15 cellular contexts compared by ENCODE assay signal in genomic region chr1:230691615-230692014, GRCh38. TPM values are rescaled to one million over a fixed set of nuclear protein-coding genes. Genes with fewer than 3 reads are reported as not detected.
DNase-seq lines count a peak whose midpoint lies in the region; TF ChIP-seq lines count a peak whose summit lies in the region.
"Had no signal": no experiment of that assay in that cellular context is flagged by ENCODE, and none has a peak within 500 bp of the region (broad histone marks: within the 10 kb centered on the region; RNA-seq: fewer than 3 reads in every experiment).

No MANE protein-coding gene starts in this region.

- H3K27me3 ChIP-seq in tibial nerve = no peaks in the 10 kb centered on the region

- peaks cover 4% of the 10 kb centered on the region for H3K9me3 Mint-ChIP-seq in glutamatergic neuron (ENCODE audit: unreplicated experiment)
- H3K9me3 Mint-ChIP-seq: CD4-positive, alpha-beta T cell; H9 had no signal

- peaks cover 6 to 79% (median 11%) of the 10 kb centered on the region in 3 donors for H3K36me3 ChIP-seq in tibial nerve

- TF ChIP-seq CTCF in glutamatergic neuron (IDR thresholded peaks at IDR 0.05; ENCODE audit: partially characterized antibody, unreplicated experiment) (no peak), tibial nerve (IDR thresholded peaks at IDR 0.05) (no peak)

- no peak for TF ChIP-seq POLR2A in tibial nerve (IDR thresholded peaks at IDR 0.05)

- H3K9me3 ChIP-seq in tibial nerve = no peaks in the 10 kb centered on the region

- DNase-seq in NCI-H1694 (lab: John Stamatoyannopoulos, UW) = peak; percentile 74
- peak; percentile 82 for DNase-seq in cerebellar cortex (ENCODE audit: low spot score)
- no peak for DNase-seq in glutamatergic neuron
- no peak for DNase-seq in substantia nigra (lab: John Stamatoyannopoulos, UW)
- no peak for DNase-seq in NCI-H1417 (lab: John Stamatoyannopoulos, UW)
- no peak for DNase-seq in GM19238 (ENCODE audit: insufficient read length, low spot score)
- DNase-seq in tibial nerve (ENCODE audit: low spot score in 2 of 2) = no peak
- DNase-seq: 8988T; Calu3; CD4-positive, alpha-beta T cell; DMS 273 treated with DMSO at 0.1 percent for 48 hours; GOT3; H9 had no signal

- H3K27ac ChIP-seq in substantia nigra (ENCODE audit: low read depth, low read length, poor library complexity, severe bottlenecking) (peak overlapping the region; percentile 12), tibial nerve (no peak overlapping the region)

- H3K4me3 ChIP-seq in tibial nerve = no peak overlapping the region
- H3K4me3 ChIP-seq: GM12878 had no signal

- no peak overlapping the region for H3K27ac Mint-ChIP-seq in glutamatergic neuron (ENCODE audit: unreplicated experiment)
- H3K27ac Mint-ChIP-seq: CD4-positive, alpha-beta T cell had no signal

- H3K4me1 ChIP-seq in tibial nerve = peaks cover 0 to 3% (median 0%) of the 10 kb centered on the region in 4 donors

- peaks cover 1% of the 10 kb centered on the region for H3K4me1 Mint-ChIP-seq in glutamatergic neuron (ENCODE audit: low read depth, unreplicated experiment)

- no peak for TF ChIP-seq EP300 in tibial nerve (IDR thresholded peaks at IDR 0.05)

- H3K27me3 Mint-ChIP-seq in glutamatergic neuron (ENCODE audit: unreplicated experiment) = peaks cover 4% of the 10 kb centered on the region
- H3K27me3 Mint-ChIP-seq: CD4-positive, alpha-beta T cell had no signal

- 90 to 97% methylated on average over 10 of the region's 10 CpGs for WGBS in tibial nerve, 2 donors

- peak overlapping the region; percentile 2 for H3K4me3 Mint-ChIP-seq in glutamatergic neuron (ENCODE audit: unreplicated experiment)
- H3K4me3 Mint-ChIP-seq: CD4-positive, alpha-beta T cell; H9 had no signal

- no peaks in the 10 kb centered on the region for H3K36me3 Mint-ChIP-seq in glutamatergic neuron (ENCODE audit: unreplicated experiment)

RNA-seq across cellular contexts. Expression of gene AGT, which starts 22.3 kb away (rescaled TPM):
- total RNA-seq in glutamatergic neuron (ENCODE audit: unreplicated experiment) (6.3 TPM), tibial nerve (10 to 100 TPM in 2 of 4 donors, 1 to 10 TPM in 2; 2.7 to 25.2 (median 7.0) TPM)
- total RNA-seq: CD4-positive, alpha-beta T cell; Daoy; H9 had no signal

RNA-seq across cellular contexts. Expression of gene COG2, which starts 49.3 kb away (rescaled TPM):
- total RNA-seq in glutamatergic neuron (ENCODE audit: unreplicated experiment) = 29.0 TPM
- total RNA-seq in tibial nerve = 10 to 100 TPM; 16.6 to 27.3 (median 20.5) TPM

RNA-seq across cellular contexts. Expression of gene CAPN9, which starts 55.6 kb away (rescaled TPM):
- total RNA-seq in glutamatergic neuron (ENCODE audit: unreplicated experiment) (not detected), tibial nerve (10 to 100 TPM in 1 of 4 donors, not detected in 3; 13.1 TPM)
- total RNA-seq: Calu3; CD4-positive, alpha-beta T cell; Daoy; GM12878 had no signal

Comparison
In these comparisons a context has a peak if more than half of its experiments do, and no peak if none do; other contexts are left out.
1. DNase-seq: peak in NCI-H1694 (single experiment) and cerebellar cortex (single experiment); none in glutamatergic neuron (single experiment), substantia nigra (0 of 49), NCI-H1417 (0 of 3), GM19238 (single experiment) and tibial nerve (0 of 2).